In genomic region chr16:23464196-23464595, GRCh38 we compare ENCODE assay signal across 22 cellular contexts. TPM values are rescaled to one million over a fixed set of nuclear protein-coding genes. Genes with fewer than 3 reads are reported as not detected.
DNase-seq lines count a peak whose midpoint lies in the region; ATAC-seq, FAIRE-seq and TF ChIP-seq lines count a peak whose summit lies in the region.
"Had no signal": no experiment of that assay in that cellular context is flagged by ENCODE, and none has a peak within 500 bp of the region (broad histone marks: within the 10 kb centered on the region; RNA-seq: fewer than 3 reads in every experiment).

No MANE protein-coding gene starts in this region.

- H3K4me1 Mint-ChIP-seq in CD4-positive, alpha-beta T cell (ENCODE audit: low read depth), result no peaks in the 10 kb centered on the region
- peaks cover 2% of the 10 kb centered on the region for H3K4me1 Mint-ChIP-seq in progenitor cell of endocrine pancreas (ENCODE audit: low read depth)
- H3K4me1 Mint-ChIP-seq: T-cell had no signal

- no peak for ATAC-seq in CD4-positive, alpha-beta T cell (ENCODE audit: poor library complexity)
- ATAC-seq in left cardiac atrium, result peak; percentile 16 to 44
- ATAC-seq: T-cell had no signal

- DNase-seq in CD4-positive, alpha-beta T cell, result no peak
- DNase-seq in anterior cingulate cortex (lab: John Stamatoyannopoulos, UW), result peak in 37 of 58 donors; percentile 1 to 65 (median 21)
- no peak for DNase-seq in left cardiac atrium
- no peak for DNase-seq in progenitor cell of endocrine pancreas (ENCODE audit: low spot score, unreplicated experiment)
- DNase-seq in RCC 7860 (ENCODE audit: low spot score), result no peak
- DNase-seq in GM19239 (ENCODE audit: insufficient read length, low spot score), result no peak
- DNase-seq in GM19240 (ENCODE audit: insufficient read length, low spot score), result no peak
- no peak for DNase-seq in OCI-M2 (lab: John Stamatoyannopoulos, UW; ENCODE audit: unreplicated experiment)
- DNase-seq: activated CD4-positive, alpha-beta T cell treated with anti-CD3 and anti-CD28 coated beads, Interleukin-2, amount 50 U/mL, for 1 hour; activated gamma-delta T cell treated with Interleukin-2 at 50 U/mL for 16 hours; amniotic stem cell; DMS53; effector memory CD4-positive, alpha-beta T cell; MG63; NCI-H1436 treated with DMSO at 0.1 percent for 48 hours; SHP77 treated with DMSO at 0.1 percent for 48 hours; stimulated activated CD4-positive, alpha-beta T cell treated with anti-CD3 and anti-CD28 coated beads, Interleukin-15, amount 100 ng/mL, for 24 hours; T-cell had no signal

- peaks cover 36% of the 10 kb centered on the region for H3K36me3 Mint-ChIP-seq in CD4-positive, alpha-beta T cell (ENCODE audit: low read depth)
- peaks cover 12% of the 10 kb centered on the region for H3K36me3 Mint-ChIP-seq in progenitor cell of endocrine pancreas (ENCODE audit: insufficient read depth)

- intact Hi-C loops in CD4-positive, alpha-beta T cell (cut with DNase I, micrococcal nuclease), result no loop called here
- intact Hi-C loops in left cardiac atrium (cut with DNase I), result no loop called here

- no peaks in the 10 kb centered on the region for H3K9me3 ChIP-seq in CD4-positive, alpha-beta T cell (ENCODE audit: control insufficient read depth, low read length)
- H3K9me3 ChIP-seq: esophagus muscularis mucosa, MG63, neutrophil had no signal

- TF ChIP-seq CTCF in CD4-positive, alpha-beta T cell (IDR thresholded peaks at IDR 0.05), result no peak
- TF ChIP-seq CTCF in progenitor cell of endocrine pancreas (IDR thresholded peaks at IDR 0.05; ENCODE audit: unreplicated experiment), result no peak

- POLR2A ChIA-PET in CD4-positive, alpha-beta T cell (lab: Charles Lee), result no interaction called here

- no peaks in the 10 kb centered on the region for H3K27me3 Mint-ChIP-seq in CD4-positive, alpha-beta T cell
- no peaks in the 10 kb centered on the region for H3K27me3 Mint-ChIP-seq in progenitor cell of endocrine pancreas
- H3K27me3 Mint-ChIP-seq: T-cell had no signal

- FAIRE-seq in RCC 7860 (lab: Jason Lieb, UNC) (no peak), GM19239 (lab: Jason Lieb, UNC) (no peak)
- FAIRE-seq: GM12891, H54 had no signal

- H3K9me3 Mint-ChIP-seq in CD4-positive, alpha-beta T cell, result no peaks in the 10 kb centered on the region
- H3K9me3 Mint-ChIP-seq in progenitor cell of endocrine pancreas (ENCODE audit: low read depth), result no peaks in the 10 kb centered on the region
- H3K9me3 Mint-ChIP-seq: T-cell had no signal

- peak overlapping the region; percentile 6 for H3K27ac Mint-ChIP-seq in CD4-positive, alpha-beta T cell
- peak overlapping the region; percentile 12 for H3K27ac Mint-ChIP-seq in progenitor cell of endocrine pancreas

- H3K27me3 ChIP-seq in CD4-positive, alpha-beta T cell (ENCODE audit: control insufficient read depth, insufficient read depth, low read length), result no peaks in the 10 kb centered on the region
- H3K27me3 ChIP-seq: esophagus muscularis mucosa, MG63, neutrophil had no signal

- no peak overlapping the region for H3K4me3 Mint-ChIP-seq in CD4-positive, alpha-beta T cell
- no peak overlapping the region for H3K4me3 Mint-ChIP-seq in progenitor cell of endocrine pancreas (ENCODE audit: low read depth)
- H3K4me3 Mint-ChIP-seq: T-cell had no signal

- no peak overlapping the region for H3K27ac ChIP-seq in CD4-positive, alpha-beta T cell (ENCODE audit: low read depth, low read length)
- H3K27ac ChIP-seq: neutrophil had no signal

- CTCF ChIA-PET in CD4-positive, alpha-beta T cell (lab: Charles Lee), result no interaction called here

RNA-seq across cellular contexts. Expression of gene COG7, which starts 11.2 kb away (rescaled TPM):
- total RNA-seq in CD4-positive, alpha-beta T cell, result 10 to 100 TPM; 12.6 to 13.6 TPM
- total RNA-seq in left cardiac atrium (10 to 100 TPM; 11.3 TPM), progenitor cell of endocrine pancreas (24.9 and 28.3 TPM in 2 replicates)

RNA-seq across cellular contexts. Expression of gene GGA2, which starts 46.1 kb away (rescaled TPM):
- total RNA-seq in CD4-positive, alpha-beta T cell, result 10 to 100 TPM; 96.5 to 96.9 TPM
- 10 to 100 TPM; 60.1 to 60.3 TPM for total RNA-seq in left cardiac atrium
- 87.5 and 89.9 TPM in 2 replicates for total RNA-seq in progenitor cell of endocrine pancreas

Comparison
In these comparisons a context has a peak if more than half of its experiments do, and no peak if none do; other contexts are left out.
1. DNase-seq: peak in anterior cingulate cortex (37 of 58); none in CD4-positive, alpha-beta T cell (0 of 10), left cardiac atrium (single experiment), progenitor cell of endocrine pancreas (single experiment), RCC 7860 (single experiment), GM19239 (single experiment), GM19240 (single experiment) and OCI-M2 (single experiment).